In the genomic region with DNA sequence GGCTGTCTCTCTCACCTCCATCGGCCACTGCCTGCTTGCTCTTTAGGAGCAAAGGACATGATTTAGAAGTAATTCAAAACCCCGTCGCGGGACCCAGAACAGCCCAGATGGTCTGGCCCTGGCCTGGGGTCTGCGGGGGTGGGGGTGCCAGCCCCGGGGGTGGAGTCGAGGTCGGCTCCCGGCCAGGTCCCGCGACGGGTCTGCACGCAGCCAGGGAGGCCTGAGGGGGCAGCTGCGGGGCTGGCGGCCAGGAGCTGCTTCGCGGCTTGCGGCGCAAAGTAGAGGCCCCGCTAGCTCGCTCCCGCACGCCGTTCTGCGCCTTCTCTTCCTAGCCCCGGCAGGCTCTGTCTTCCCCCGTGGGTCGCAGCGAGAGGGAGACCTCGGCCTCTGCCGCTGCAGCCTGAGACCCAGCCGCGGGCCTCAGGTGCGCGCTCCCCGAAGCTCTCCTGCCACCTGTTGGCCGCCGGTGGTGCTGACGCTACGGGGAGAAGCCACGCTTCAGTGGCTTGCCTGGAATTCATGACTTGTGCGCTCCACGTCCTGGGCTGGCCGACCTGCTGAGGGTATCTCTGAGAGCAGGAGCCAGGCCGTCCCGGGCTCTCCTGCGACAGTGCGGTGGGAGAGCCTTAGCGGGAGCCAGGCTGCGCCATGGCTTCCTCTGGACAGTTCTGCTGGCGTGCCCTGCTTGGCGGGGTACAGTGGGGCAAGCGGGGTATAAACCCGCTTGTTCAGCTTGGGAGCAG, we compare ENCODE assay signal across 8 cellular contexts.
DNase-seq lines count a peak whose midpoint lies in the region; ATAC-seq and TF ChIP-seq lines count a peak whose summit lies in the region.

No MANE protein-coding gene starts in this region.

- H3K4me1 ChIP-seq in adipocyte (ENCODE audit: control insufficient read depth, insufficient read depth, low read length) (peaks cover 23% of the 10 kb centered on the region), rectal smooth muscle tissue (ENCODE audit: control insufficient read depth, insufficient read depth, low read length) (peaks cover 2% of the 10 kb centered on the region), uterus (no peaks in the 10 kb centered on the region)

- H3K27me3 ChIP-seq in adipocyte (replicated peaks; ENCODE audit: control insufficient read depth, insufficient read depth, low read length) (peaks cover 3% of the 10 kb centered on the region), rectal smooth muscle tissue (ENCODE audit: control insufficient read depth, insufficient read depth, low read length) (no peaks in the 10 kb centered on the region), uterus (no peaks in the 10 kb centered on the region)

- no peak overlapping the region for H3K27ac ChIP-seq in rectal smooth muscle tissue (ENCODE audit: low read depth, low read length)
- H3K27ac ChIP-seq in uterus: no peak overlapping the region

- ATAC-seq in GM21786 (IDR thresholded peaks at IDR 0.05; ENCODE audit: unreplicated experiment): peak; percentile 88
- peak; percentile 96 for ATAC-seq in left ventricle myocardium superior

- no peak for TF ChIP-seq POLR2A in uterus (IDR thresholded peaks at IDR 0.05)

- intact Hi-C loops in left ventricle myocardium superior (cut with micrococcal nuclease): no loop called here
- intact Hi-C loops in uterus (cut with DNase I; ENCODE audit: low total_unique reads): no loop called here

- peak; percentile 84 to 89 (median 88) for TF ChIP-seq CTCF in uterus (IDR thresholded peaks at IDR 0.05)

- H3K36me3 ChIP-seq in adipocyte (ENCODE audit: control insufficient read depth, insufficient read depth, low read length, severe bottlenecking) (no peaks in the 10 kb centered on the region), rectal smooth muscle tissue (ENCODE audit: control insufficient read depth, insufficient read depth, low read length) (no peaks in the 10 kb centered on the region), uterus (no peaks in the 10 kb centered on the region)

- peak overlapping the region; percentile 72 for H3K4me3 ChIP-seq in adipocyte (ENCODE audit: low read length)
- H3K4me3 ChIP-seq in rectal smooth muscle tissue (ENCODE audit: low read length): peak overlapping the region; percentile 29
- peak overlapping the region in 1 of 2 donors; percentile 32 for H3K4me3 ChIP-seq in uterus

- H3K9me3 ChIP-seq in adipocyte (ENCODE audit: control insufficient read depth, low read length) (no peaks in the 10 kb centered on the region), uterus (no peaks in the 10 kb centered on the region)

- DNase-seq in DMS79 treated with DMSO at 0.1 percent for 48 hours (lab: John Stamatoyannopoulos, UW) (peak; percentile 48), M059J (ENCODE audit: low read depth) (peak; percentile 73), SW 1271 (lab: John Stamatoyannopoulos, UW) (peak; percentile 50 to 54), adipocyte (ENCODE audit: low read depth) (peak; percentile 91), left ventricle myocardium superior (peak; percentile 85), uterus (peak; percentile 38 to 79)

- H3K9ac ChIP-seq in adipocyte (ENCODE audit: low read length): peak overlapping the region; percentile 41
- H3K9ac ChIP-seq in rectal smooth muscle tissue (ENCODE audit: low read length): no peak overlapping the region
